ENCODE assay signal across 18 cellular contexts in the genomic region with DNA sequence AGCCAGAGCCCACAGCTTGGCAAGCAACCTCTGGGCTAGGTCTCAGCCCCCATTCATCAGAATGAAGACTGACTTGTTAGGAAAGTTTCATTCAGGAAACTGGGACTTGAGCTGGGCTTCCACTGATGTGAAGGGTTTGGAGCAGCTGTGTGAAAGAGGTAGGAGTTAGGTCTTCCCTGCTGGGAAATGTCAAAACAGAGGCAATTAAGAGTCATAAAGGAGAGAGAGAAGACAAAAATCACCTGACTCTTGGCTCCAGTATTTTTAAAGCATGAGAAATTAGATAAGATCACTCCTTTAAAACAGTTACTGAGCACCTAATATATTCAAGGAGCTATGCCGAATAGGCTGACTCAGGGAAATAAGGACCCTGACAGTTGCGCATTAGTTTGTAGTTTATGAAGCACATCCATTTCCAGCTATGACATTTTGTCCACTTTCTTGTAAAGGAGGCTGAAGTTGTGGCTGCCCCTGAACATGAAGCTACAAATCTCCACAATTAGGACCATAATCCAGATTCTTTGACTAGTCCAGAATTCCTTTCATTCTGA. TPM values are rescaled to one million over a fixed set of nuclear protein-coding genes. Genes with fewer than 3 reads are reported as not detected.
"Had no signal": no experiment of that assay in that cellular context is flagged by ENCODE, and none has a peak within 500 bp of the region (broad histone marks: within the 10 kb centered on the region; RNA-seq: fewer than 3 reads in every experiment).

No MANE protein-coding gene starts in this region.

- H3K4me2 ChIP-seq: KMS-11 had no signal

- H3K27ac ChIP-seq: HL-60, KMS-11, RWPE1 had no signal

- H3K9ac ChIP-seq: KMS-11 had no signal

- FAIRE-seq: HTR-8/SVneo had no signal

- DNase-seq: Kasumi-1, MM.1S, NCI-H1092 treated with DMSO at 0.1 percent for 48 hours, NCI-H1436, NCI-H187 treated with DMSO at 0.1 percent for 48 hours, NCI-H2029 treated with DMSO at 0.1 percent for 48 hours, NCI-H2171 treated with DMSO at 0.1 percent for 48 hours, NCI-H510A, NCI-H524 treated with DMSO at 0.1 percent for 48 hours, NCI-H69, NCI-H774, SHP77 had no signal

RNA-seq across cellular contexts. Expression of gene TRIM40, which starts 3.9 kb away (rescaled TPM):
- total RNA-seq: M059J, SK-MEL-5 had no signal

RNA-seq across cellular contexts. Expression of gene TRIM31, which starts 19.1 kb away (rescaled TPM):
- total RNA-seq: M059J, SK-MEL-5 had no signal

RNA-seq across cellular contexts. Expression of gene TRIM10, which starts 29.0 kb away (rescaled TPM):
- total RNA-seq: M059J, SK-MEL-5 had no signal

RNA-seq across cellular contexts. Expression of gene TRIM15, which starts 31.3 kb away (rescaled TPM):
- total RNA-seq: M059J, SK-MEL-5 had no signal

RNA-seq across cellular contexts. Expression of gene RNF39, which starts 56.5 kb away (rescaled TPM):
- total RNA-seq: SK-MEL-5 had no signal
